In the genomic region with DNA sequence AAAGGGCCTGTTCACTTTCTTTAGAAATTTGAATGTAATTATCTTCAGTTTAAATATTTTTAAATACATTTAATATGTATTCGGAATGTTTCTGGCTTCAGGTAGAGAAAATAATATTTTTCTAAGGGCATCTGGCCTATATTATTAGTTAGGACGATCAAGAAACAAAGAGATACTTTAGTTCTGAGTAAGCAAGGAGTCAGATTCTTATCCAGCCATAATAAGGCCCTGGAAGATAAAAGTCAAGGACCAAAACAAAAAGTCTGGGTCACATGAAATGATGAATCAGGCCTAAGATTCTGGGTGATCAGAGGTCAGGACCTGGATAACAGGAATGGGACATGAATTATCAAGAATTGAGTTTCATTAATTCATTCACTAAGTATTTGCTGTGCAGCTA, we compare ENCODE assay signal across 1 cellular context.
TF ChIP-seq lines count a peak whose summit lies in the region.

No MANE protein-coding gene starts in this region.

TF ChIP-seq in IMR-90, 13 proteins besides CTCF, POLR2A, EP300 and RAD21:
- TF ChIP-seq MAZ (IDR thresholded peaks at IDR 0.05; ENCODE audit: borderline replicate concordance, low read depth, low read length) (no peak), RCOR1 (IDR thresholded peaks at IDR 0.05; ENCODE audit: insufficient replicate concordance, low read length) (no peak), CEBPB (IDR thresholded peaks at IDR 0.05; ENCODE audit: low read depth, low read length) (no peak)
- TF ChIP-seq, protein P1, sequence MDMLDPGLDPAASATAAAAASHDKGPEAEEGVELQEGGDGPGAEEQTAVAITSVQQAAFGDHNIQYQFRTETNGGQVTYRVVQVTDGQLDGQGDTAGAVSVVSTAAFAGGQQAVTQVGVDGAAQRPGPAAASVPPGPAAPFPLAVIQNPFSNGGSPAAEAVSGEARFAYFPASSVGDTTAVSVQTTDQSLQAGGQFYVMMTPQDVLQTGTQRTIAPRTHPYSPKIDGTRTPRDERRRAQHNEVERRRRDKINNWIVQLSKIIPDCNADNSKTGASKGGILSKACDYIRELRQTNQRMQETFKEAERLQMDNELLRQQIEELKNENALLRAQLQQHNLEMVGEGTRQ (IDR thresholded peaks at IDR 0.05; ENCODE audit: low read depth, low read length): no peak
